19 cellular contexts compared by ENCODE assay signal in the genomic region with DNA sequence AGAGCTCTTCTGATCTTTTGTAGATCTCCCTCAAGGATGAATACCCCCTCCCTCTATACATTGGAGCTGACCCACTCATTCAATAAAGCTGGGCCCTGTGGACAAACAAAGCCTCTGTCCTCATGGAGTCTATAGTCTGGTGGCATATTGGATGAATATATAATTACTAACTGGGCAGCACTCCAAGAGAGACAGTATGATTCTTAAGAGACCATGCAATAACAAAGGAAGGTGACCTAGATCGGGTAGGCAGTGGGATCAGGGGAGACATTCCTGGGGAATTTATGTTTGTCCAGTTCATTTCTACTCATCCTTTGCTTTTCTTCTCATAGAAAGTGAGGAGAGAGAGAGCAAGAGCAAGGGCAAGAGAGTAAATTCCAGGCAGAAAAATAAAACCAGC. TPM values are rescaled to one million over a fixed set of nuclear protein-coding genes. Genes with fewer than 3 reads are reported as not detected.
DNase-seq lines count a peak whose midpoint lies in the region; TF ChIP-seq lines count a peak whose summit lies in the region.
"Had no signal": no experiment of that assay in that cellular context is flagged by ENCODE, and none has a peak within 500 bp of the region (broad histone marks: within the 10 kb centered on the region; RNA-seq: fewer than 3 reads in every experiment).

No MANE protein-coding gene starts in this region.

- 40% methylated on average over 1 of the region's 1 CpG for WGBS in mammary epithelial cell (ENCODE audit: low coverage, missing lambda C conversion rate)

- H4K20me1 ChIP-seq in mammary epithelial cell (ENCODE audit: insufficient read depth, low read length): no peaks in the 10 kb centered on the region

- dilution Hi-C loops in mammary epithelial cell (cut with HindIII; ENCODE audit: low sequenced_read_pairs): no loop called here

- CTCF ChIA-PET in mammary epithelial cell (lab: Charles Lee; ENCODE audit: low non-redundant PET): no interaction called here

- H3K4me1 ChIP-seq in mammary epithelial cell (ENCODE audit: insufficient read depth, low read length): peaks cover 36% of the 10 kb centered on the region

- H3K27ac ChIP-seq in mammary epithelial cell (ENCODE audit: insufficient read depth, low read depth, low read length): no peak overlapping the region

- TF ChIP-seq CTCF in mammary epithelial cell (conservative IDR thresholded peaks at IDR 0.05 in 1 of 2, IDR thresholded peaks at IDR 0.05 in 1 of 2; ENCODE audit: extremely low read depth in 1 of 2, insufficient read depth in 1 of 2, low read depth in 1 of 2, low read length in 2 of 2): no peak

- H2AFZ ChIP-seq in mammary epithelial cell (ENCODE audit: low read depth, low read length): no peak overlapping the region

- no peaks in the 10 kb centered on the region for H3K9me3 ChIP-seq in mammary epithelial cell (replicated peaks; ENCODE audit: insufficient read depth, low read length)

- H3K27me3 ChIP-seq in mammary epithelial cell (ENCODE audit: insufficient read depth, low read length): no peaks in the 10 kb centered on the region

- in situ Hi-C loops in mammary epithelial cell (cut with MboI; ENCODE audit: low sequenced_read_pairs in 2 of 2): no loop called here

- no peaks in the 10 kb centered on the region for H3K36me3 ChIP-seq in mammary epithelial cell (ENCODE audit: insufficient read depth, low read length)

- no peak overlapping the region for H3K9ac ChIP-seq in mammary epithelial cell (ENCODE audit: insufficient read depth, low read length)

- no TSS peak for BruUV-seq in mammary epithelial cell (replicated peaks; lab: Mats Ljungman, UMichigan)

- intact Hi-C loops in mammary epithelial cell (cut with micrococcal nuclease): no loop called here

- no peaks in the 10 kb centered on the region for H3K79me2 ChIP-seq in mammary epithelial cell (ENCODE audit: insufficient read depth, low read length)

- no peak overlapping the region for H3K4me3 ChIP-seq in mammary epithelial cell (replicated peaks in 1 of 3; ENCODE audit: insufficient read depth in 1 of 3, low read depth in 2 of 3, low read length in 3 of 3)

- no peak overlapping the region for H3K4me2 ChIP-seq in mammary epithelial cell (ENCODE audit: insufficient read depth, low read depth, low read length)

- DNase-seq in EL (peak; percentile 11), NCI-H69 (lab: John Stamatoyannopoulos, UW) (peak; percentile 17), mammary epithelial cell (peak; percentile 9), renal cortical epithelial cell (ENCODE audit: low read depth) (peak; percentile 14), GM19238 (ENCODE audit: insufficient read length, low spot score) (no peak), islet precursor cell (no peak), NCI-H1436 treated with DMSO at 0.1 percent for 48 hours (lab: John Stamatoyannopoulos, UW) (no peak)
- DNase-seq: activated gamma-delta T cell; amniotic stem cell; COR-L47; left cardiac atrium; mesenchymal stem cell; naive thymus-derived CD8-positive, alpha-beta T cell; NCI-H1105; NCI-H446 treated with DMSO at 0.1 percent for 48 hours; stimulated activated CD4-positive, alpha-beta T cell treated with anti-CD3 and anti-CD28 coated beads, Interleukin-4, amount 100 ng/mL, for 1 hour had no signal

RNA-seq across cellular contexts. Expression of gene CXCL13, which starts 23.5 kb away (rescaled TPM):
- not detected for total RNA-seq in mammary epithelial cell
- polyA plus RNA-seq in mammary epithelial cell: not detected
- polyA minus RNA-seq in mammary epithelial cell: not detected
- not detected in 2 replicates for total RNA-seq in renal cortical epithelial cell
- total RNA-seq: cardiac septum; Daoy; HT-29; left cardiac atrium; naive thymus-derived CD8-positive, alpha-beta T cell had no signal
- polyA plus RNA-seq: naive thymus-derived CD8-positive, alpha-beta T cell had no signal

Comparison
In these comparisons a context has a peak if more than half of its experiments do, and no peak if none do; other contexts are left out.
1. DNase-seq: peak in EL (single experiment), NCI-H69 (single experiment), mammary epithelial cell (single experiment) and renal cortical epithelial cell (single experiment); none in GM19238 (single experiment), islet precursor cell (single experiment) and NCI-H1436 treated with DMSO at 0.1 percent for 48 hours (single experiment).